ENCODE assay signal across 20 cellular contexts in the genomic region with DNA sequence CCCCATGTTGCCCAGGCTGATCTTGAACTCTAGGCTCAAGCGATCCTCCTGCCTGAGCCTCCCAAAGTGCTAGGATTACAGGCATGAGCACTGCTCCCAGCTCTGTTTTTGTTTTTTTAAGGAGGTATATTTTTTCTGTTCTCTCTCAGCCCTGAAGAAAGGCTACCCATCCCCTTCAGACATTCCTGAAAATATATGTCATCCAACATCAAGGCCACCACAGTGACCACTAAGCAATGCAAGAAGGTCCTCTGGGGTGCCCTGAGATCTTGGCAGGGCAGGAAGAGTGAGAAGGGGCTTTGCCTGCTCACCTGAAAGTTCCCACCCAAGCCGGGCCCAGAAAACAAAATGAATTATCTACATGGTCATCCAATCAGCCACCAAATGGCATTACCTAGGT. TPM values are rescaled to one million over a fixed set of nuclear protein-coding genes. Genes with fewer than 3 reads are reported as not detected.
A peak's percentile ranks its signal among the peaks of the same experiment; 100 is the strongest.
DNase-seq lines count a peak whose midpoint lies in the region; ATAC-seq and TF ChIP-seq lines count a peak whose summit lies in the region.
"Had no signal": no experiment of that assay in that cellular context is flagged by ENCODE, and none has a peak within 500 bp of the region (broad histone marks: within the 10 kb centered on the region; RNA-seq: fewer than 3 reads in every experiment).

No MANE protein-coding gene starts in this region.

- H3K4me3 ChIP-seq in cardiac muscle cell (no peak overlapping the region), esophagus squamous epithelium (no peak overlapping the region), uterus (no peak overlapping the region), MG63 (no peak overlapping the region)
- H3K4me3 ChIP-seq: body of pancreas had no signal

- H3K27ac ChIP-seq in cardiac muscle cell (peak overlapping the region; percentile 100), esophagus squamous epithelium (peak overlapping the region in 3 of 4 donors; percentile 63 to 90 (median 69)), uterus (peak overlapping the region; percentile 99)
- H3K27ac ChIP-seq: body of pancreas had no signal

- peaks cover 46% of the 10 kb centered on the region for H3K4me1 Mint-ChIP-seq in nephron

- no peaks in the 10 kb centered on the region for H3K9me3 Mint-ChIP-seq in nephron
- no peaks in the 10 kb centered on the region for H3K9me3 Mint-ChIP-seq in activated naive CD4-positive, alpha-beta T cell treated with anti-CD3 and anti-CD28 coated beads, Interleukin-2, amount 50 U/mL, for 72 hours
- H3K9me3 Mint-ChIP-seq: CD4-positive, alpha-beta memory T cell had no signal

- ATAC-seq in Right ventricle myocardium superior (ENCODE audit: poor library complexity) (no peak), HG03039 (IDR thresholded peaks at IDR 0.05; ENCODE audit: unreplicated experiment) (no peak)
- no peak for ATAC-seq in activated naive CD4-positive, alpha-beta T cell treated with anti-CD3 and anti-CD28 coated beads, Interleukin-2, amount 50 U/mL, for 72 hours
- ATAC-seq: body of pancreas had no signal

- TF ChIP-seq POLR2A in esophagus squamous epithelium (IDR thresholded peaks at IDR 0.05) (no peak), uterus (IDR thresholded peaks at IDR 0.05) (no peak)

- H3K36me3 Mint-ChIP-seq in nephron (ENCODE audit: low read depth): peaks cover 61% of the 10 kb centered on the region
- H3K36me3 Mint-ChIP-seq in activated naive CD4-positive, alpha-beta T cell treated with anti-CD3 and anti-CD28 coated beads, Interleukin-2, amount 50 U/mL, for 72 hours: no peaks in the 10 kb centered on the region
- H3K36me3 Mint-ChIP-seq: CD4-positive, alpha-beta memory T cell had no signal

- 94 to 100% methylated on average over 2 of the region's 2 CpGs for WGBS in esophagus squamous epithelium, 2 donors

- H3K4me1 ChIP-seq in cardiac muscle cell (ENCODE audit: low read depth) (peaks cover 50% of the 10 kb centered on the region), esophagus squamous epithelium (peaks cover 12 to 72% (median 36%) of the 10 kb centered on the region in 3 donors), uterus (peaks cover 4 to 9% of the 10 kb centered on the region in 2 donors)

- H3K27me3 ChIP-seq in cardiac muscle cell: no peaks in the 10 kb centered on the region
- no peaks in the 10 kb centered on the region for H3K27me3 ChIP-seq in esophagus squamous epithelium
- no peaks in the 10 kb centered on the region for H3K27me3 ChIP-seq in uterus
- no peaks in the 10 kb centered on the region for H3K27me3 ChIP-seq in MG63
- H3K27me3 ChIP-seq: body of pancreas had no signal

- H3K36me3 ChIP-seq in cardiac muscle cell (peaks cover 24% of the 10 kb centered on the region), esophagus squamous epithelium (peaks cover 0 to 28% (median 0%) of the 10 kb centered on the region in 3 donors), uterus (no peaks in the 10 kb centered on the region), MG63 (no peaks in the 10 kb centered on the region)

- H3K9me3 ChIP-seq in cardiac muscle cell (ENCODE audit: low read depth) (no peaks in the 10 kb centered on the region), esophagus squamous epithelium (no peaks in the 10 kb centered on the region), uterus (no peaks in the 10 kb centered on the region), MG63 (no peaks in the 10 kb centered on the region)
- H3K9me3 ChIP-seq: body of pancreas had no signal

- intact Hi-C loops in Right ventricle myocardium superior (cut with DNase I) (no loop called here), esophagus squamous epithelium (cut with DNase I) (no loop called here), uterus (cut with DNase I; ENCODE audit: low total_unique reads) (no loop called here)

- H3K27me3 Mint-ChIP-seq in nephron (ENCODE audit: low read depth): no peaks in the 10 kb centered on the region

- no peak overlapping the region for H3K4me3 Mint-ChIP-seq in nephron
- H3K4me3 Mint-ChIP-seq: CD4-positive, alpha-beta memory T cell had no signal

- no peak for DNase-seq in cardiac muscle cell (ENCODE audit: low read depth in 1 of 2, low spot score in 1 of 2)
- DNase-seq in Right ventricle myocardium superior: no peak
- no peak for DNase-seq in esophagus squamous epithelium (lab: John Stamatoyannopoulos, UW)
- DNase-seq in uterus: no peak
- no peak for DNase-seq in activated naive CD4-positive, alpha-beta T cell treated with anti-CD3 and anti-CD28 coated beads, Interleukin-2, amount 50 U/mL, for 72 hours (ENCODE audit: low spot score in 2 of 2)
- no peak for DNase-seq in MG63
- DNase-seq: body of pancreas; CD4-positive, alpha-beta memory T cell; effector CD8-positive, alpha-beta T cell; foreskin fibroblast; Kasumi-1; midbrain; NCI-H187; NCI-H524 treated with DMSO at 0.1 percent for 48 hours; occipital lobe; OCI-M1 had no signal

- peak overlapping the region; percentile 41 to 68 (median 47) for H3K27ac Mint-ChIP-seq in nephron
- no peak overlapping the region for H3K27ac Mint-ChIP-seq in activated naive CD4-positive, alpha-beta T cell treated with anti-CD3 and anti-CD28 coated beads, Interleukin-2, amount 50 U/mL, for 72 hours

- TF ChIP-seq CTCF in cardiac muscle cell (IDR thresholded peaks at IDR 0.05; ENCODE audit: low read depth, low read length) (no peak), esophagus squamous epithelium (IDR thresholded peaks at IDR 0.05) (no peak), nephron (IDR thresholded peaks at IDR 0.05; ENCODE audit: unreplicated experiment in 3 of 3) (no peak), uterus (IDR thresholded peaks at IDR 0.05) (no peak)

RNA-seq across cellular contexts. Expression of a gene that starts 47.8 kb away (rescaled TPM):
- total RNA-seq in cardiac muscle cell (6.4 and 9.0 TPM in 2 replicates), Right ventricle myocardium superior (not detected), esophagus squamous epithelium (1 to 10 TPM in 3 of 4 donors, not detected in 1; 2.0 to 2.5 (median 2.1) TPM), uterus (1 to 10 TPM in 2 of 4 donors, not detected in 2; 1.6 to 2.3 TPM)
- 3.9 and 5.8 TPM in 2 replicates for polyA plus RNA-seq in cardiac muscle cell
- not detected for total RNA-seq in activated naive CD4-positive, alpha-beta T cell treated with anti-CD3 and anti-CD28 coated beads, Interleukin-2, amount 50 U/mL, for 72 hours
- total RNA-seq in MG63 (2014; rRNA removed; shearing (Covaris generic); ENCODE audit: low replicate concordance): not detected in 2 replicates
- total RNA-seq: A673; body of pancreas; CD4-positive, alpha-beta memory T cell; occipital lobe; subcutaneous adipose tissue had no signal
- polyA plus RNA-seq: CD4-positive, alpha-beta memory T cell had no signal

Comparison
In these comparisons a context has a peak if more than half of its experiments do, and no peak if none do; other contexts are left out.
1. H3K27ac Mint-ChIP-seq: peak in nephron (3 of 3); none in activated naive CD4-positive, alpha-beta T cell treated with anti-CD3 and anti-CD28 coated beads, Interleukin-2, amount 50 U/mL, for 72 hours (0 of 2).
2. Peak in every context shown above with its lines, with median percentiles within 50 percentile points of each other: H3K27ac ChIP-seq.